ENCODE assay signal across 8 cellular contexts in the genomic region with DNA sequence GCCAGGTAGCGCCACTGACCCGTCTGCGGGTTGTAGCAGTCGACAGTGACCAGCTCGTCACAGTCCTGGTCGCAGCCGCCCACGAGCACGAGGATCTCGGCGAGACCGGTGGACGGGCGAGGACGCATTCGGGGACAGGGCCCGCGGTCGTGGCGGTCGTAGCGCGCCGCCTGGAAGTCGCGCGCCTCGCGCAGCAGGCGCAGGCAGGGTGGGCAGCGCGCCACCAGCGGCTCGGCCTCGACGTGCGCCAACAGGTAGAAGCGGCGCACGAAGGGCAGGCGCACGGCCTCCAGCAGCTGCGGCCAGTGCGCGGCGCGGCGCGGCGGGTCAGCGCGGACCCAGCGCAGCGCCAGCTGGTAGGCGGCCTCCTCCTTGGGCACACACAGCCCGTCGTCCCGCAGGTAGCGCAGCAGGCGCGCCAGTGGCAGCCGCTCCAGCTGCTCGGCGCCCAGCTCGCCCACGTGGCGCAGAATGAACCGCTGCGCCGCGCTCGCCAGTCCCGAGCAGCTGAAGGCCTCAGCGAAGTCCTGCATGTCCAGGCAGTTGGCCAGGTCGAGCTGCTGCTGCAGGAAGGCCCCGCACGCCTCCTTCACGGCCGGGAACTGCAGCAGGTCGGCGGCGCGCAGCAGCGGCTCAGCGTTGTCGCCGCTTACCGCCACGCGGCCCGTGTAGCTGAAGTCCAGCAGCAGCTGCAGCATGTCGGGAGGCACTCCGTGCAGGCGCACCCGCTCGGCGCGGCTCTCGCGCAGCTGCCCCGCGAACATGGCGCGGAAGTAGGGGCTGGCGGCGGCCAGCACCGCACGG. TPM values are rescaled to one million over a fixed set of nuclear protein-coding genes. Genes with fewer than 3 reads are reported as not detected.
DNase-seq lines count a peak whose midpoint lies in the region; ATAC-seq, FAIRE-seq and TF ChIP-seq lines count a peak whose summit lies in the region.

No MANE protein-coding gene starts in this region.

- H3K4me3 ChIP-seq in GM23338 (peak overlapping the region; percentile 98), MM.1S (ENCODE audit: low read length) (peak overlapping the region; percentile 81), ovary (peak overlapping the region; percentile 45)

- H3K4me1 ChIP-seq in GM23338 (ENCODE audit: insufficient read depth) (peaks cover 9% of the 10 kb centered on the region), MM.1S (ENCODE audit: low read length) (peaks cover 14% of the 10 kb centered on the region), ovary (ENCODE audit: insufficient read depth) (peaks cover 21% of the 10 kb centered on the region)

- H3K9ac ChIP-seq in MM.1S (ENCODE audit: low read length) = peak overlapping the region; percentile 85

- peak overlapping the region; percentile 91 for H3K4me3 Mint-ChIP-seq in GM23338
- H3K4me3 Mint-ChIP-seq in activated naive CD4-positive, alpha-beta T cell treated with anti-CD3 and anti-CD28 coated beads, Interleukin-2, amount 10 ng/mL, durations not matched to agents 7 days and 5 days = peak overlapping the region; percentile 85

- H3K27ac Mint-ChIP-seq in GM23338 = no peak overlapping the region
- peak overlapping the region; percentile 96 for H3K27ac Mint-ChIP-seq in activated naive CD4-positive, alpha-beta T cell treated with anti-CD3 and anti-CD28 coated beads, Interleukin-2, amount 10 ng/mL, durations not matched to agents 7 days and 5 days

- ATAC-seq in GM23338 = peak; percentile 33
- peak; percentile 18 for ATAC-seq in Right ventricle myocardium inferior

- H3K4me2 ChIP-seq in GM23338 = peak overlapping the region; percentile 81
- H3K4me2 ChIP-seq in MM.1S (ENCODE audit: low read depth, low read length) = peak overlapping the region; percentile 81

- H3K9me2 ChIP-seq in GM23338 (ENCODE audit: insufficient read depth) = no peaks in the 10 kb centered on the region
- H3K9me2 ChIP-seq in MM.1S (replicated peaks; ENCODE audit: insufficient read depth, low read length) = no peaks in the 10 kb centered on the region

- H3K27me3 Mint-ChIP-seq in GM23338 (ENCODE audit: insufficient read depth, low read depth, poor library complexity) = peaks cover 20% of the 10 kb centered on the region
- H3K27me3 Mint-ChIP-seq in activated naive CD4-positive, alpha-beta T cell treated with anti-CD3 and anti-CD28 coated beads, Interleukin-2, amount 10 ng/mL, durations not matched to agents 7 days and 5 days = no peaks in the 10 kb centered on the region

- WGBS in ovary, 3 donors = 0 to 1% (median 1%) methylated on average over 45 to 108 of the region's 108 CpGs

- H3K9me3 ChIP-seq in MM.1S (replicated peaks; ENCODE audit: insufficient read depth, low read length) (no peaks in the 10 kb centered on the region), ovary (no peaks in the 10 kb centered on the region)

- H3F3A ChIP-seq in GM23338 (replicated peaks; ENCODE audit: low read depth) (peaks cover 10% of the 10 kb centered on the region; the same call in 1 of the 2 replicates), MM.1S (ENCODE audit: insufficient read depth, low read length) (peaks cover 27% of the 10 kb centered on the region)

- no peaks in the 10 kb centered on the region; the same call in 1 of the 2 replicates for H3K36me3 ChIP-seq in GM23338 (ENCODE audit: insufficient read depth)
- H3K36me3 ChIP-seq in MM.1S (replicated peaks; ENCODE audit: insufficient read depth, low read length) = peaks cover 9% of the 10 kb centered on the region; the same call in 1 of the 2 replicates
- H3K36me3 ChIP-seq in ovary = no peaks in the 10 kb centered on the region

- H3K27ac ChIP-seq in GM23338 (ENCODE audit: low read depth) (no peak overlapping the region), MM.1S (ENCODE audit: low read length) (peak overlapping the region; percentile 75), ovary (peak overlapping the region; percentile 67 to 99)

- TF ChIP-seq CTCF in GM23338 (conservative IDR thresholded peaks at IDR 0.05; ENCODE audit: low read depth in 2 of 2) (0 out of 4 replicates have a peak, but pooled peaks of 1 of the 2 experiments have one; percentile 17), MM.1S (IDR thresholded peaks at IDR 0.05; ENCODE audit: low read length) (no peak; the same call in 1 of the 2 replicates), ovary (IDR thresholded peaks at IDR 0.05) (no peak)

- peaks cover 35% of the 10 kb centered on the region; the same call in 2 of the 3 replicates for H3K36me3 Mint-ChIP-seq in GM23338 (ENCODE audit: low read depth)
- H3K36me3 Mint-ChIP-seq in activated naive CD4-positive, alpha-beta T cell treated with anti-CD3 and anti-CD28 coated beads, Interleukin-2, amount 10 ng/mL, durations not matched to agents 7 days and 5 days = peaks cover 17% of the 10 kb centered on the region

- peak; percentile 31 for DNase-seq in GM12892 (ENCODE audit: insufficient read length)
- DNase-seq in GM23338 (ENCODE audit: low spot score) = peak; percentile 55
- peak; percentile 42 for DNase-seq in MM.1S
- DNase-seq in activated naive CD4-positive, alpha-beta T cell treated with anti-CD3 and anti-CD28 coated beads, Interleukin-2, amount 10 ng/mL, durations not matched to agents 7 days and 5 days = peak; percentile 39
- DNase-seq in Right ventricle myocardium inferior (ENCODE audit: missing footprints) = no peak
- peak; percentile 54 to 79 (median 75) for DNase-seq in ovary
- DNase-seq in DMS153 (lab: John Stamatoyannopoulos, UW) = no peak
- DNase-seq in GM03348 (ENCODE audit: low spot score) = no peak

- H3K9me3 Mint-ChIP-seq in GM23338 = no peaks in the 10 kb centered on the region
- no peaks in the 10 kb centered on the region for H3K9me3 Mint-ChIP-seq in activated naive CD4-positive, alpha-beta T cell treated with anti-CD3 and anti-CD28 coated beads, Interleukin-2, amount 10 ng/mL, durations not matched to agents 7 days and 5 days

- TF ChIP-seq POLR2A in GM12892 (IDR thresholded peaks at IDR 0.05; ENCODE audit: low read depth, low read length) (no peak), ovary (IDR thresholded peaks at IDR 0.05) (no peak)

- peaks cover 5% of the 10 kb centered on the region; the same call in 1 of the 2 replicates for H3K27me3 ChIP-seq in GM23338 (ENCODE audit: insufficient read depth)
- no peaks in the 10 kb centered on the region for H3K27me3 ChIP-seq in MM.1S (replicated peaks; ENCODE audit: insufficient read depth, low read length)
- H3K27me3 ChIP-seq in ovary = no peaks in the 10 kb centered on the region

- peaks cover 20% of the 10 kb centered on the region for H3K4me1 Mint-ChIP-seq in GM23338
- peaks cover 47% of the 10 kb centered on the region for H3K4me1 Mint-ChIP-seq in activated naive CD4-positive, alpha-beta T cell treated with anti-CD3 and anti-CD28 coated beads, Interleukin-2, amount 10 ng/mL, durations not matched to agents 7 days and 5 days

- CTCF ChIA-PET in activated naive CD4-positive, alpha-beta T cell treated with anti-CD3 and anti-CD28 coated beads, Interleukin-2, amount 10 ng/mL, durations not matched to agents 7 days and 5 days (lab: Charles Lee) = interaction anchor here (0.9 to 1.8 kb wide), 7 partner anchors 11 to 112 kb away, joined by 3 to 6 read pairs (median 4); a partner anchor contains a TSS

- no peak for TF ChIP-seq EP300 in ovary (IDR thresholded peaks at IDR 0.05)

- no peak overlapping the region for H2AFZ ChIP-seq in GM23338
- H2AFZ ChIP-seq in MM.1S (ENCODE audit: low read length) = peak overlapping the region; percentile 84

- peak; percentile 61 for FAIRE-seq in GM12892 (lab: Jason Lieb, UNC)

- intact Hi-C loops in Right ventricle myocardium inferior (cut with DNase I) = loop anchor here (1.0 to 2.0 kb wide), 2 partner anchors 21 to 48 kb away; a partner anchor contains a TSS
- intact Hi-C loops in ovary (cut with DNase I) = loop anchor here in 1 of 4 donors (2.0 kb wide), 1 partner anchor 21 kb away; no protein-coding TSS in a partner anchor

- peaks cover 27% of the 10 kb centered on the region for H4K20me1 ChIP-seq in GM23338 (replicated peaks; ENCODE audit: insufficient read depth)
- H4K20me1 ChIP-seq in MM.1S (ENCODE audit: insufficient read depth, low read length) = peaks cover 9% of the 10 kb centered on the region; the same call in 1 of the 2 replicates

- H3K79me2 ChIP-seq in GM23338 (replicated peaks; ENCODE audit: insufficient read depth) = peaks cover 49% of the 10 kb centered on the region
- H3K79me2 ChIP-seq in MM.1S (ENCODE audit: low read length) = peaks cover 54% of the 10 kb centered on the region

TF ChIP-seq in GM23338, 12 proteins besides CTCF, POLR2A, EP300 and RAD21 (continues in another document):
- TF ChIP-seq EZH2phosphoT487 (IDR thresholded peaks at IDR 0.05; ENCODE audit: unreplicated experiment) = no peak
- no peak for TF ChIP-seq JUNB (IDR thresholded peaks at IDR 0.05; ENCODE audit: unreplicated experiment)
- no peak for TF ChIP-seq STAT1 (IDR thresholded peaks at IDR 0.05; ENCODE audit: unreplicated experiment)
- TF ChIP-seq POLR2AphosphoS5 (IDR thresholded peaks at IDR 0.05; ENCODE audit: low read depth) = no peak

RNA-seq across cellular contexts. Expression of a gene that starts 0.6 kb away (rescaled TPM):
- polyA plus RNA-seq in GM12892 (2012; ENCODE audit: missing spikeins) = 3.8 TPM
- 31.1 and 35.9 TPM in 2 replicates for total RNA-seq in GM23338 (2014; rRNA removed; shearing (Covaris generic))
- polyA plus RNA-seq in GM23338 (2016; fragmentation: Nextera tagmentation; extraction: Ambion mirVana) (7.3 and 7.8 TPM in 2 replicates), ovary (10 to 100 TPM; 14.4 to 40.4 TPM)
- total RNA-seq in Right ventricle myocardium inferior (102 TPM), ovary (10 to 100 TPM; 24.1 to 39.6 (median 34.4) TPM)

RNA-seq across cellular contexts. Expression of a gene that starts 11.5 kb away (rescaled TPM):
- 10.0 TPM for polyA plus RNA-seq in GM12892 (2012; ENCODE audit: missing spikeins)
- total RNA-seq in GM23338 (2014; rRNA removed; shearing (Covaris generic)) = 33.2 and 37.1 TPM in 2 replicates
- polyA plus RNA-seq in GM23338 (2016; fragmentation: Nextera tagmentation; extraction: Ambion mirVana) (10.4 and 12.1 TPM in 2 replicates), ovary (10 to 100 TPM; 13.5 to 14.6 TPM)
- total RNA-seq in Right ventricle myocardium inferior (8.0 TPM), ovary (10 to 100 TPM; 11.0 to 32.4 (median 16.5) TPM)

RNA-seq across cellular contexts. Expression of a gene that starts 22.3 kb away (rescaled TPM):
- 13.4 TPM for polyA plus RNA-seq in GM12892 (2012; ENCODE audit: missing spikeins)
- 21.0 and 25.5 TPM in 2 replicates for total RNA-seq in GM23338 (2014; rRNA removed; shearing (Covaris generic))
- polyA plus RNA-seq in GM23338 (2016; fragmentation: Nextera tagmentation; extraction: Ambion mirVana) (17.3 and 18.0 TPM in 2 replicates), ovary (10 to 100 TPM in 1 of 2 donors, 1 to 10 TPM in 1; 8.0 to 37.7 TPM)
- total RNA-seq in Right ventricle myocardium inferior (15.1 TPM), ovary (10 to 100 TPM; 20.4 to 42.5 (median 33.7) TPM)

RNA-seq across cellular contexts. Expression of a gene that starts 22.6 kb away (rescaled TPM):
- 10.6 TPM for polyA plus RNA-seq in GM12892 (2012; ENCODE audit: missing spikeins)
- total RNA-seq in GM23338 (2014; rRNA removed; shearing (Covaris generic)) = 15.1 and 18.6 TPM in 2 replicates
- polyA plus RNA-seq in GM23338 (2016; fragmentation: Nextera tagmentation; extraction: Ambion mirVana) = 20.9 and 23.8 TPM in 2 replicates
- total RNA-seq in Right ventricle myocardium inferior = 12.5 TPM
- 10 to 100 TPM; 15.7 to 24.6 (median 18.8) TPM for total RNA-seq in ovary
- polyA plus RNA-seq in ovary = 10 to 100 TPM in 1 of 2 donors, 1 to 10 TPM in 1; 5.6 to 33.6 TPM

RNA-seq across cellular contexts. Expression of a gene that starts 47.0 kb away (rescaled TPM):
- 0.28 TPM for polyA plus RNA-seq in GM12892 (2012; ENCODE audit: missing spikeins)
- total RNA-seq in GM23338 (2014; rRNA removed; shearing (Covaris generic)) = not detected in 2 replicates
- polyA plus RNA-seq in GM23338 (2016; fragmentation: Nextera tagmentation; extraction: Ambion mirVana) (0.19 TPM in 1 of 2 replicates, not detected in the other), ovary (under 1 TPM in 1 of 2 donors, not detected in 1; 0.74 TPM)
- total RNA-seq in Right ventricle myocardium inferior (not detected), ovary (under 1 TPM in 5 of 7 donors, not detected in 2; 0.20 to 0.42 (median 0.33) TPM)

Comparison
In these comparisons a context has a peak if more than half of its experiments do, and no peak if none do; other contexts are left out.
1. DNase-seq: peak in GM12892 (single experiment), GM23338 (single experiment), MM.1S (single experiment), activated naive CD4-positive, alpha-beta T cell treated with anti-CD3 and anti-CD28 coated beads, Interleukin-2, amount 10 ng/mL, durations not matched to agents 7 days and 5 days (single experiment) and ovary (5 of 5); none in Right ventricle myocardium inferior (single experiment), DMS153 (single experiment) and GM03348 (single experiment).
2. H3K4me3 ChIP-seq: peak in every context shown above with its lines; median percentile 98 in GM23338; 81 in MM.1S; 45 in ovary.